20 cellular contexts compared by ENCODE assay signal in genomic region chr20:45060341-45060740, GRCh38. TPM values are rescaled to one million over a fixed set of nuclear protein-coding genes. Genes with fewer than 3 reads are reported as not detected.
DNase-seq lines count a peak whose midpoint lies in the region; ATAC-seq, FAIRE-seq and TF ChIP-seq lines count a peak whose summit lies in the region.
"Had no signal": no experiment of that assay in that cellular context is flagged by ENCODE, and none has a peak within 500 bp of the region (broad histone marks: within the 10 kb centered on the region; RNA-seq: fewer than 3 reads in every experiment).

No MANE protein-coding gene starts in this region.

- peak overlapping the region in 1 of 4 donors; percentile 18 for H3K4me3 Mint-ChIP-seq in CD4-positive, CD25-positive, alpha-beta regulatory T cell
- H3K4me3 Mint-ChIP-seq in H9, result no peak overlapping the region
- H3K4me3 Mint-ChIP-seq in astrocyte (ENCODE audit: unreplicated experiment), result no peak overlapping the region
- no peak overlapping the region for H3K4me3 Mint-ChIP-seq in naive thymus-derived CD8-positive, alpha-beta T cell

- TF ChIP-seq CTCF in H9 (conservative IDR thresholded peaks at IDR 0.05), result no peak
- TF ChIP-seq CTCF in astrocyte (IDR thresholded peaks at IDR 0.05; ENCODE audit: insufficient read depth, low read depth, low read length), result no peak

- H2BK5ac ChIP-seq in H9 (ENCODE audit: insufficient read length, low read length), result no peak overlapping the region

- POLR2A ChIA-PET in naive thymus-derived CD8-positive, alpha-beta T cell (lab: Charles Lee), result interaction anchor here (1.1 to 1.5 kb wide), 2 partner anchors 9 to 11 kb away, joined by 3 to 4 read pairs; no protein-coding TSS in a partner anchor

- no peak for TF ChIP-seq POLR2A in GM18505 (IDR thresholded peaks at IDR 0.05; ENCODE audit: borderline replicate concordance, extremely low read depth, insufficient read depth, insufficient read length)

- no peaks in the 10 kb centered on the region for H3K27me3 ChIP-seq in CD4-positive, CD25-positive, alpha-beta regulatory T cell (ENCODE audit: control insufficient read depth, insufficient read depth, low read length)
- H3K27me3 ChIP-seq in H9 (ENCODE audit: insufficient read depth, low read length) (no peaks in the 10 kb centered on the region), astrocyte (ENCODE audit: insufficient read depth, low read length) (no peaks in the 10 kb centered on the region)
- H3K27me3 ChIP-seq: vagina had no signal

- H3K9me3 Mint-ChIP-seq in CD4-positive, CD25-positive, alpha-beta regulatory T cell, result no peaks in the 10 kb centered on the region
- H3K9me3 Mint-ChIP-seq in H9, result no peaks in the 10 kb centered on the region; a peak in 1 of 5 replicates
- no peaks in the 10 kb centered on the region for H3K9me3 Mint-ChIP-seq in astrocyte (ENCODE audit: unreplicated experiment)
- H3K9me3 Mint-ChIP-seq in naive thymus-derived CD8-positive, alpha-beta T cell, result no peaks in the 10 kb centered on the region

- peaks cover 42% of the 10 kb centered on the region for H3K4me1 ChIP-seq in CD4-positive, CD25-positive, alpha-beta regulatory T cell (ENCODE audit: control insufficient read depth, insufficient read depth, low read length, poor library complexity, severe bottlenecking)
- H3K4me1 ChIP-seq in H9 (ENCODE audit: insufficient read depth, low read length), result no peaks in the 10 kb centered on the region
- H3K4me1 ChIP-seq in astrocyte (ENCODE audit: insufficient read depth, low read length), result peaks cover 29% of the 10 kb centered on the region
- H3K4me1 ChIP-seq: lower lobe of right lung, vagina had no signal

- H3T11ph ChIP-seq in H9 (ENCODE audit: low read length), result no peak overlapping the region

- no peak overlapping the region for H4K5ac ChIP-seq in H9 (ENCODE audit: insufficient read length, low read depth, low read length)

- no peak overlapping the region for H3K4me3 ChIP-seq in CD4-positive, CD25-positive, alpha-beta regulatory T cell (ENCODE audit: low read depth, low read length)
- no peak overlapping the region for H3K4me3 ChIP-seq in astrocyte (ENCODE audit: insufficient read depth, low read depth, low read length)
- H3K4me3 ChIP-seq: lower lobe of right lung, skin epidermis, vagina had no signal

- no peaks in the 10 kb centered on the region for H3K9me3 ChIP-seq in CD4-positive, CD25-positive, alpha-beta regulatory T cell (ENCODE audit: control insufficient read depth in 2 of 2, low read length in 2 of 2)
- H3K9me3 ChIP-seq in H9 (ENCODE audit: control insufficient read depth, low read depth, low read length) (no peaks in the 10 kb centered on the region), astrocyte (ENCODE audit: insufficient read depth, low read depth, low read length) (no peaks in the 10 kb centered on the region)
- H3K9me3 ChIP-seq: lower lobe of right lung, vagina had no signal

- no peaks in the 10 kb centered on the region for H3K23me2 ChIP-seq in H9 (ENCODE audit: insufficient read length, low read depth, low read length, poor library complexity, severe bottlenecking)

- FAIRE-seq in astrocyte (lab: Jason Lieb, UNC), result no peak
- FAIRE-seq: bronchial epithelial cell had no signal

- H4K91ac ChIP-seq in H9 (ENCODE audit: insufficient read length, low read depth, low read length), result no peak overlapping the region

- H3K4ac ChIP-seq in H9 (ENCODE audit: low read depth, low read length), result no peak overlapping the region

- H3K23ac ChIP-seq in H9 (ENCODE audit: insufficient read length, low read depth, low read length), result peak overlapping the region; percentile 23

- H2BK12ac ChIP-seq in H9 (ENCODE audit: insufficient read length, low read depth, low read length), result no peak overlapping the region

- H3K9ac ChIP-seq in H9 (ENCODE audit: extremely low read depth, insufficient read length, low read length), result no peak overlapping the region
- H3K9ac ChIP-seq in astrocyte (ENCODE audit: low read length), result no peak overlapping the region

- peaks cover 46 to 86% (median 67%) of the 10 kb centered on the region in 4 donors for H3K4me1 Mint-ChIP-seq in CD4-positive, CD25-positive, alpha-beta regulatory T cell
- H3K4me1 Mint-ChIP-seq in H9 (peaks cover 3% of the 10 kb centered on the region in 2 experiments; a peak in 3 of 4 replicates), astrocyte (ENCODE audit: low read depth, unreplicated experiment) (peaks cover 41% of the 10 kb centered on the region)
- peaks cover 45 to 87% (median 75%) of the 10 kb centered on the region in 4 donors for H3K4me1 Mint-ChIP-seq in naive thymus-derived CD8-positive, alpha-beta T cell

- ATAC-seq in CD4-positive, CD25-positive, alpha-beta regulatory T cell (ENCODE audit: low read depth in 2 of 2), result no peak
- ATAC-seq in naive thymus-derived CD8-positive, alpha-beta T cell, result no peak
- ATAC-seq in GM18505 (IDR thresholded peaks at IDR 0.05; ENCODE audit: unreplicated experiment) (no peak), HG03095 (IDR thresholded peaks at IDR 0.05; ENCODE audit: unreplicated experiment) (no peak)
- ATAC-seq: lower lobe of right lung had no signal

- no peak overlapping the region for H3K56ac ChIP-seq in H9 (ENCODE audit: insufficient read length, low read depth, low read length)

- H4K20me1 ChIP-seq in H9 (ENCODE audit: control insufficient read depth, insufficient read depth, insufficient read length), result no peaks in the 10 kb centered on the region
- H4K20me1 ChIP-seq in astrocyte (ENCODE audit: insufficient read depth, low read length), result peaks cover 2% of the 10 kb centered on the region

- DNase-seq in CD4-positive, CD25-positive, alpha-beta regulatory T cell, result no peak
- no peak for DNase-seq in H9
- no peak for DNase-seq in astrocyte (ENCODE audit: low read depth)
- DNase-seq in naive thymus-derived CD8-positive, alpha-beta T cell, result no peak
- DNase-seq in NK-92 (lab: John Stamatoyannopoulos, UW; ENCODE audit: unreplicated experiment), result no peak
- no peak for DNase-seq in NCI-H146 (lab: John Stamatoyannopoulos, UW)
- DNase-seq: activated CD8-positive, alpha-beta memory T cell treated with anti-CD3 and anti-CD28 coated beads for 24 hours; activated effector memory CD4-positive, alpha-beta T cell treated with Interleukin-2 at 50 U/mL for 16 hours; AML-193; DMS79; effector memory CD4-positive, alpha-beta T cell; lower lobe of right lung; SIG-M5; stimulated activated naive CD4-positive, alpha-beta T cell had no signal

- WGBS in H9 (ENCODE audit: extremely low coverage, insufficient read length, low lambda C conversion rate), result no CpG with 5 or more reads among the region's 4 CpGs

- no peak overlapping the region for H3K4me2 ChIP-seq in H9 (ENCODE audit: insufficient read depth, insufficient read length, low read length)
- H3K4me2 ChIP-seq in astrocyte (ENCODE audit: low read length), result no peak overlapping the region

- H2BK120ac ChIP-seq in H9 (ENCODE audit: low read depth, low read length, poor library complexity, severe bottlenecking), result no peak overlapping the region

- no peak overlapping the region for H3K14ac ChIP-seq in H9 (ENCODE audit: insufficient read depth, low read length)

- no peaks in the 10 kb centered on the region for H3K27me3 Mint-ChIP-seq in CD4-positive, CD25-positive, alpha-beta regulatory T cell
- H3K27me3 Mint-ChIP-seq in H9 (ENCODE audit: low read depth) (no peaks in the 10 kb centered on the region), astrocyte (ENCODE audit: low read depth, unreplicated experiment) (no peaks in the 10 kb centered on the region)
- H3K27me3 Mint-ChIP-seq in naive thymus-derived CD8-positive, alpha-beta T cell, result no peaks in the 10 kb centered on the region

- H3K36me3 Mint-ChIP-seq in CD4-positive, CD25-positive, alpha-beta regulatory T cell, result peaks cover 51% of the 10 kb centered on the region
- H3K36me3 Mint-ChIP-seq in H9 (ENCODE audit: insufficient read depth in 1 of 3, low read depth in 3 of 3), result peaks cover 5 to 13% (median 12%) of the 10 kb centered on the region in 3 experiments; a peak in 6 of 7 replicates
- peaks cover 6% of the 10 kb centered on the region for H3K36me3 Mint-ChIP-seq in astrocyte (ENCODE audit: low read depth, unreplicated experiment)
- peaks cover 8 to 85% (median 13%) of the 10 kb centered on the region in 3 donors for H3K36me3 Mint-ChIP-seq in naive thymus-derived CD8-positive, alpha-beta T cell

- H3K27ac ChIP-seq in CD4-positive, CD25-positive, alpha-beta regulatory T cell (ENCODE audit: insufficient read depth, low read length, poor library complexity, severe bottlenecking), result peak overlapping the region; percentile 20
- no peak overlapping the region for H3K27ac ChIP-seq in H9 (ENCODE audit: insufficient read length, low read depth, low read length)
- H3K27ac ChIP-seq in astrocyte (ENCODE audit: low read depth, low read length), result peak overlapping the region; percentile 66
- H3K27ac ChIP-seq: lower lobe of right lung, vagina had no signal

- no peak overlapping the region for H2AK5ac ChIP-seq in H9 (ENCODE audit: insufficient read length, low read length)

- peak overlapping the region in 2 of 3 donors; percentile 34 to 88 for H3K27ac Mint-ChIP-seq in CD4-positive, CD25-positive, alpha-beta regulatory T cell
- no peak overlapping the region; a peak in 1 of 7 replicates for H3K27ac Mint-ChIP-seq in H9
- H3K27ac Mint-ChIP-seq in astrocyte (ENCODE audit: unreplicated experiment), result peak overlapping the region; percentile 94
- peak overlapping the region in 9 of 10 donors; percentile 9 to 80 (median 41) for H3K27ac Mint-ChIP-seq in naive thymus-derived CD8-positive, alpha-beta T cell

- no peaks in the 10 kb centered on the region for H3K79me1 ChIP-seq in H9 (ENCODE audit: insufficient read depth, low read depth, low read length, poor library complexity, severe bottlenecking)

- H3K79me2 ChIP-seq in H9 (ENCODE audit: insufficient read depth, low read length) (no peaks in the 10 kb centered on the region; the same call in 1 of the 2 replicates), astrocyte (ENCODE audit: insufficient read depth, low read length) (peaks cover 7% of the 10 kb centered on the region)

- no peak overlapping the region for H2AFZ ChIP-seq in H9 (ENCODE audit: low read length)
- no peak overlapping the region for H2AFZ ChIP-seq in astrocyte (ENCODE audit: low read depth, low read length)

- no peak overlapping the region for H2BK20ac ChIP-seq in H9 (ENCODE audit: low read depth, low read length, poor library complexity, severe bottlenecking)

- H3K36me3 ChIP-seq in CD4-positive, CD25-positive, alpha-beta regulatory T cell (ENCODE audit: control insufficient read depth, insufficient read depth, low read length), result peaks cover 67% of the 10 kb centered on the region
- H3K36me3 ChIP-seq in astrocyte (ENCODE audit: insufficient read depth, low read length), result peaks cover 5% of the 10 kb centered on the region

- H2BK15ac ChIP-seq in H9 (ENCODE audit: low read depth, low read length), result no peak overlapping the region

- no peak overlapping the region for H3K18ac ChIP-seq in H9 (ENCODE audit: insufficient read length, low read depth, low read length)

- no peak overlapping the region for H4K8ac ChIP-seq in H9 (replicated peaks; ENCODE audit: insufficient read length, low read depth, low read length)

RNA-seq across cellular contexts. Expression of gene KCNS1, which starts 40.6 kb away (rescaled TPM):
- not detected for total RNA-seq in CD4-positive, CD25-positive, alpha-beta regulatory T cell
- polyA plus RNA-seq in CD4-positive, CD25-positive, alpha-beta regulatory T cell, result under 1 TPM; 0.09 to 0.20 (median 0.17) TPM
- total RNA-seq in H9 (2021), result 0.98 and 0.99 TPM in 2 replicates
- total RNA-seq in astrocyte, result 2.2 and 2.3 TPM in 2 replicates
- not detected for total RNA-seq in naive thymus-derived CD8-positive, alpha-beta T cell
- polyA plus RNA-seq in naive thymus-derived CD8-positive, alpha-beta T cell, result not detected
- total RNA-seq: H4, vagina had no signal

RNA-seq across cellular contexts. Expression of gene WFDC5, which starts 54.6 kb away (rescaled TPM):
- not detected for total RNA-seq in CD4-positive, CD25-positive, alpha-beta regulatory T cell
- not detected for polyA plus RNA-seq in CD4-positive, CD25-positive, alpha-beta regulatory T cell
- total RNA-seq in H9 (2021) (not detected in 2 replicates), astrocyte (not detected in 2 replicates)
- total RNA-seq in naive thymus-derived CD8-positive, alpha-beta T cell, result not detected
- not detected for polyA plus RNA-seq in naive thymus-derived CD8-positive, alpha-beta T cell
- total RNA-seq: H4 had no signal

Comparison
In these comparisons a context has a peak if more than half of its experiments do, and no peak if none do; other contexts are left out.
1. H3K27ac Mint-ChIP-seq: peak in CD4-positive, CD25-positive, alpha-beta regulatory T cell (2 of 3), astrocyte (single experiment) and naive thymus-derived CD8-positive, alpha-beta T cell (9 of 10); none in H9 (0 of 3).